Comparison of ENCODE assay signal across 24 cellular contexts in the genomic region with DNA sequence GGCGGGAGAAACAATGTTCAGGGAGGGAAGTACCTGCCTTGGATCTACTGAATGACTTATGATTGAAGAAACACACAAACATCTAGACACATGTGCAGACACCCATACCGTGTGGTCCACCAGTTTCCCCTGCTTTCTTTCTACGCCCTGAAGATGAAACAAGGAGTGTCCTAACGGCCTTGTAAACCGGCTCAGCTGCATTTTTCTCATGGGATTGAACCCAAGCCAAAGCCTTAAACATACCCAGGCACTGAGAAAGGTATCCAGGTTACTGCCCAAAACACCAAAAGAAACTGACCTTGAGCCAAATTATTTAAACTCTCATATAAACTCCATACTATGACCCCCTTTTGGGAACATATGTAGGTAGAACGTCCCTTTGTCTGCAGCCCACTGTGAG.
A peak's percentile ranks its signal among the peaks of the same experiment; 100 is the strongest.
DNase-seq lines count a peak whose midpoint lies in the region; ATAC-seq, FAIRE-seq and TF ChIP-seq lines count a peak whose summit lies in the region.
"Had no signal": no experiment of that assay in that cellular context is flagged by ENCODE, and none has a peak within 500 bp of the region (broad histone marks: within the 10 kb centered on the region; RNA-seq: fewer than 3 reads in every experiment).

No MANE protein-coding gene starts in this region.

- DNase-seq in GM23338 (ENCODE audit: low spot score) (no peak), PC-3 (peak; percentile 57), bronchial epithelial cell (ENCODE audit: low read depth) (peak; percentile 2), kidney tubule cell (ENCODE audit: low spot score) (peak; percentile 11), SJCRH30 (no peak), natural killer cell (no peak)
- DNase-seq: DMS53, GF-D8, MV-4-11, NCI-H1694, NCI-H2081 treated with DMSO at 0.1 percent for 48 hours, NCI-H2171 treated with DMSO at 0.1 percent for 48 hours, NCI-H446, NCI-H526 treated with DMSO at 0.1 percent for 48 hours, OCI-M1, RPMI8226, SHP77 treated with DMSO at 0.1 percent for 48 hours had no signal

- BruUV-seq in PC-3 (replicated peaks; lab: Mats Ljungman, UMichigan): no TSS peak

- no peak for FAIRE-seq in bronchial epithelial cell (lab: Jason Lieb, UNC)
- FAIRE-seq: A549, GM19239 had no signal

- H3K36me3 Mint-ChIP-seq in GM23338 (ENCODE audit: low read depth) (no peaks in the 10 kb centered on the region), natural killer cell (no peaks in the 10 kb centered on the region)
- H3K36me3 Mint-ChIP-seq: CD14-positive monocyte had no signal

- TF ChIP-seq CTCF in GM23338 (conservative IDR thresholded peaks at IDR 0.05; ENCODE audit: low read depth in 2 of 2): no peak
- TF ChIP-seq CTCF in PC-3 (conservative IDR thresholded peaks at IDR 0.05; ENCODE audit: low read depth, low read length): no peak
- no peak for TF ChIP-seq CTCF in bronchial epithelial cell (IDR thresholded peaks at IDR 0.05; ENCODE audit: insufficient read depth, low read length, severe bottlenecking)
- TF ChIP-seq CTCF in natural killer cell (IDR thresholded peaks at IDR 0.05): no peak

- H3K27me3 Mint-ChIP-seq in GM23338 (ENCODE audit: insufficient read depth, low read depth, poor library complexity) (no peaks in the 10 kb centered on the region), natural killer cell (ENCODE audit: low read depth in 2 of 2) (no peaks in the 10 kb centered on the region)
- H3K27me3 Mint-ChIP-seq: B cell had no signal

- no peak overlapping the region for H3K27ac ChIP-seq in GM23338 (ENCODE audit: low read depth)
- H3K27ac ChIP-seq in PC-3 (ENCODE audit: low read length): no peak overlapping the region
- H3K27ac ChIP-seq in SJCRH30: no peak overlapping the region
- H3K27ac ChIP-seq: A549, HL-60, KMS-11 had no signal

- POLR2A ChIA-PET in PC-3 (lab: Charles Lee; ENCODE audit: unreplicated experiment): no interaction called here

- no peaks in the 10 kb centered on the region for H3K9me2 ChIP-seq in GM23338 (ENCODE audit: insufficient read depth)
- no peaks in the 10 kb centered on the region for H3K9me2 ChIP-seq in PC-3 (replicated peaks; ENCODE audit: low read length)

- H3K4me1 Mint-ChIP-seq in GM23338 (0 out of 3 replicates have a peak, but pooled peaks cover under 1% of the 10 kb centered on the region), natural killer cell (no peaks in the 10 kb centered on the region)
- H3K4me1 Mint-ChIP-seq: B cell had no signal

- H3F3A ChIP-seq in GM23338 (replicated peaks; ENCODE audit: low read depth): no peaks in the 10 kb centered on the region
- no peaks in the 10 kb centered on the region for H3F3A ChIP-seq in PC-3 (ENCODE audit: low read length, unreplicated experiment)

- ATAC-seq in GM23338 (no peak), PC-3 (no peak), natural killer cell (no peak), HG02610 (IDR thresholded peaks at IDR 0.05; ENCODE audit: unreplicated experiment) (no peak)
- ATAC-seq: A549 had no signal

- H3K9me3 Mint-ChIP-seq in GM23338: no peaks in the 10 kb centered on the region; the same call in 2 of the 3 replicates
- H3K9me3 Mint-ChIP-seq in natural killer cell: peaks cover 15 to 31% of the 10 kb centered on the region in 2 donors

- no peaks in the 10 kb centered on the region for H3K4me1 ChIP-seq in GM23338 (ENCODE audit: insufficient read depth)
- no peaks in the 10 kb centered on the region; the same call in 1 of the 2 replicates for H3K4me1 ChIP-seq in PC-3 (ENCODE audit: insufficient read depth, low read length)
- no peaks in the 10 kb centered on the region for H3K4me1 ChIP-seq in SJCRH30
- H3K4me1 ChIP-seq: A549 had no signal

- H3K9me3 ChIP-seq in PC-3 (ENCODE audit: low read length): no peaks in the 10 kb centered on the region
- H3K9me3 ChIP-seq in SJCRH30 (replicated peaks): no peaks in the 10 kb centered on the region
- H3K9me3 ChIP-seq: A549 had no signal

- H3K79me2 ChIP-seq in GM23338 (replicated peaks; ENCODE audit: insufficient read depth) (no peaks in the 10 kb centered on the region), PC-3 (ENCODE audit: low read length) (no peaks in the 10 kb centered on the region)

- H3K9ac ChIP-seq in PC-3 (ENCODE audit: low read length): no peak overlapping the region
- H3K9ac ChIP-seq: KMS-11 had no signal

- H3K27ac Mint-ChIP-seq in GM23338: no peak overlapping the region
- no peak overlapping the region for H3K27ac Mint-ChIP-seq in natural killer cell
- H3K27ac Mint-ChIP-seq: B cell, CD14-positive monocyte had no signal

- H2AFZ ChIP-seq in GM23338 (peak overlapping the region; percentile 67; the same call in 1 of the 2 replicates), PC-3 (ENCODE audit: low read length) (no peak overlapping the region)

- intact Hi-C loops in PC-3 (cut with micrococcal nuclease): no loop called here
- intact Hi-C loops in natural killer cell (cut with micrococcal nuclease): no loop called here

- H3K4me3 ChIP-seq in GM23338: no peak overlapping the region
- no peak overlapping the region for H3K4me3 ChIP-seq in PC-3 (ENCODE audit: low read length)
- no peak overlapping the region for H3K4me3 ChIP-seq in bronchial epithelial cell (ENCODE audit: low read depth, low read length)
- H3K4me3 ChIP-seq in SJCRH30: no peak overlapping the region
- H3K4me3 ChIP-seq: A549 had no signal

- H3K36me3 ChIP-seq in GM23338 (ENCODE audit: insufficient read depth) (no peaks in the 10 kb centered on the region), PC-3 (ENCODE audit: low read depth, low read length) (no peaks in the 10 kb centered on the region), bronchial epithelial cell (ENCODE audit: control insufficient read depth, insufficient read depth, low read length) (no peaks in the 10 kb centered on the region), SJCRH30 (no peaks in the 10 kb centered on the region)

- H3K4me2 ChIP-seq in GM23338 (no peak overlapping the region), PC-3 (ENCODE audit: low read length) (no peak overlapping the region)
- H3K4me2 ChIP-seq: A549, KMS-11 had no signal

- H3K27me3 ChIP-seq in GM23338 (ENCODE audit: insufficient read depth): no peaks in the 10 kb centered on the region
- no peaks in the 10 kb centered on the region for H3K27me3 ChIP-seq in PC-3 (ENCODE audit: low read length)
- H3K27me3 ChIP-seq in bronchial epithelial cell (ENCODE audit: control insufficient read depth, insufficient read depth, low read length): no peaks in the 10 kb centered on the region
- H3K27me3 ChIP-seq in SJCRH30: no peaks in the 10 kb centered on the region

- H4K20me1 ChIP-seq in GM23338 (replicated peaks; ENCODE audit: insufficient read depth): no peaks in the 10 kb centered on the region
- no peaks in the 10 kb centered on the region for H4K20me1 ChIP-seq in PC-3 (ENCODE audit: low read length)

- no peak overlapping the region for H3K4me3 Mint-ChIP-seq in GM23338
- no peak overlapping the region for H3K4me3 Mint-ChIP-seq in natural killer cell
- H3K4me3 Mint-ChIP-seq: B cell, CD14-positive monocyte had no signal

- CTCF ChIA-PET in PC-3 (lab: Charles Lee): no interaction called here

TF ChIP-seq in GM23338, 12 proteins besides CTCF, POLR2A, EP300 and RAD21:
- no peak for TF ChIP-seq POLR2AphosphoS5 (IDR thresholded peaks at IDR 0.05; ENCODE audit: low read depth)
- TF ChIP-seq, protein P1, sequence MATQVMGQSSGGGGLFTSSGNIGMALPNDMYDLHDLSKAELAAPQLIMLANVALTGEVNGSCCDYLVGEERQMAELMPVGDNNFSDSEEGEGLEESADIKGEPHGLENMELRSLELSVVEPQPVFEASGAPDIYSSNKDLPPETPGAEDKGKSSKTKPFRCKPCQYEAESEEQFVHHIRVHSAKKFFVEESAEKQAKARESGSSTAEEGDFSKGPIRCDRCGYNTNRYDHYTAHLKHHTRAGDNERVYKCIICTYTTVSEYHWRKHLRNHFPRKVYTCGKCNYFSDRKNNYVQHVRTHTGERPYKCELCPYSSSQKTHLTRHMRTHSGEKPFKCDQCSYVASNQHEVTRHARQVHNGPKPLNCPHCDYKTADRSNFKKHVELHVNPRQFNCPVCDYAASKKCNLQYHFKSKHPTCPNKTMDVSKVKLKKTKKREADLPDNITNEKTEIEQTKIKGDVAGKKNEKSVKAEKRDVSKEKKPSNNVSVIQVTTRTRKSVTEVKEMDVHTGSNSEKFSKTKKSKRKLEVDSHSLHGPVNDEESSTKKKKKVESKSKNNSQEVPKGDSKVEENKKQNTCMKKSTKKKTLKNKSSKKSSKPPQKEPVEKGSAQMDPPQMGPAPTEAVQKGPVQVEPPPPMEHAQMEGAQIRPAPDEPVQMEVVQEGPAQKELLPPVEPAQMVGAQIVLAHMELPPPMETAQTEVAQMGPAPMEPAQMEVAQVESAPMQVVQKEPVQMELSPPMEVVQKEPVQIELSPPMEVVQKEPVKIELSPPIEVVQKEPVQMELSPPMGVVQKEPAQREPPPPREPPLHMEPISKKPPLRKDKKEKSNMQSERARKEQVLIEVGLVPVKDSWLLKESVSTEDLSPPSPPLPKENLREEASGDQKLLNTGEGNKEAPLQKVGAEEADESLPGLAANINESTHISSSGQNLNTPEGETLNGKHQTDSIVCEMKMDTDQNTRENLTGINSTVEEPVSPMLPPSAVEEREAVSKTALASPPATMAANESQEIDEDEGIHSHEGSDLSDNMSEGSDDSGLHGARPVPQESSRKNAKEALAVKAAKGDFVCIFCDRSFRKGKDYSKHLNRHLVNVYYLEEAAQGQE (IDR thresholded peaks at IDR 0.05; ENCODE audit: unreplicated experiment): no peak
- no peak for TF ChIP-seq ZNF114 (CRISPR knock-in tag; IDR thresholded peaks at IDR 0.05)
- no peak for TF ChIP-seq STAT1 (IDR thresholded peaks at IDR 0.05; ENCODE audit: unreplicated experiment)

Comparison
In these comparisons a context has a peak if more than half of its experiments do, and no peak if none do; other contexts are left out.
1. DNase-seq: peak in PC-3 (single experiment), bronchial epithelial cell (single experiment) and kidney tubule cell (single experiment); none in GM23338 (single experiment), SJCRH30 (0 of 2) and natural killer cell (single experiment).